ENCODE assay signal across 28 cellular contexts in the genomic region with DNA sequence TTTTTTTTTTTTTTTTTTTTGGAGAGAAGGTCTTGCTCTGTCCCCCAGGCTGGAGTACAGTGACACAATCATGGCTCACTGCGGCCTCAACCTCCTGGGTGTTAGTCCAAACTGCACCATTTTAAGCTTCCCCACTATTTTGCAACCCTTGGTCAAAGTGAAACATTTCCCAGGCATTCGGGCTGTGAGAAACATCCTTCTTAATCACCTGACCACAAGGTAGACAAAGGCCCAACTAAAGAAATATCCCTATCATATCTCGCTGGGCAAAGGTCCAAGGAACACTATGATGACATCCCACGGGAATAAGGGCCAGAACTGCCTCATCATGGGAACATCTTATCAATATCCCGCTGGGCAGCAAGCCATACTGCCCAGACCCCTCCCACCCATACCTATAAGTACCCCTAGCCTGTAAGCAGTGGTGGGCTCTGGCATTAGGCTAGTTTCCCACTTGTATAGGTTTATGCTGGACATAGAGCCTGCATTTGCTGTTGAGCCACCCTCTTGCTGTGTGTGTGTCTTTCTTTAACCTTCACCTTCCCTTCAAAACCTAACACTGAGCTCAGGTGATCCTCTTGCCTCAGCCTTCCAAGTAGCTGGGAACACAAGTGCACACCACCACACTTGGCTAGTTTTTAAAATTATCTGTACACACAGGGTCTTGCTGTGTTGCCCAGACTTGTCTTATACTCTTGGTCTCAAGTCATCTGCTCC.
DNase-seq lines count a peak whose midpoint lies in the region; ATAC-seq, FAIRE-seq and TF ChIP-seq lines count a peak whose summit lies in the region.
"Had no signal": no experiment of that assay in that cellular context is flagged by ENCODE, and none has a peak within 500 bp of the region (broad histone marks: within the 10 kb centered on the region; RNA-seq: fewer than 3 reads in every experiment).

No MANE protein-coding gene starts in this region.

- TF ChIP-seq POLR2A in HepG2 (IDR thresholded peaks at IDR 0.05; ENCODE audit: insufficient read depth in 1 of 2, low read depth in 2 of 2, low read length in 2 of 2), result no peak

- H3K36me3 Mint-ChIP-seq in Caco-2 (ENCODE audit: insufficient read depth, unreplicated experiment), result no peaks in the 10 kb centered on the region
- H3K36me3 Mint-ChIP-seq: activated naive CD8-positive, alpha-beta T cell treated with anti-CD3 and anti-CD28 coated beads, Interleukin-2, amount 10 ng/mL, durations not matched to agents 7 days and 5 days; memory B cell had no signal

- intact Hi-C loops in Caco-2 (cut with micrococcal nuclease; ENCODE audit: unreplicated experiment) (no loop called here), PC-3 (cut with micrococcal nuclease) (no loop called here), HepG2 (cut with micrococcal nuclease; ENCODE audit: unreplicated experiment) (no loop called here)

- H3K4me2 ChIP-seq in PC-3 (ENCODE audit: low read length) (0 out of 2 replicates have a peak overlapping the region, but pooled peaks have one; percentile 4), HepG2 (ENCODE audit: low read depth, low read length) (no peak overlapping the region; the same call in 1 of the 2 replicates)
- H3K4me2 ChIP-seq: GM23338 had no signal

- H3K36me3 ChIP-seq in Caco-2 (ENCODE audit: control insufficient read depth, insufficient read depth, low read length), result no peaks in the 10 kb centered on the region
- H3K36me3 ChIP-seq in PC-3 (ENCODE audit: low read depth, low read length), result no peaks in the 10 kb centered on the region
- H3K36me3 ChIP-seq in HepG2 (replicated peaks in 1 of 2; ENCODE audit: control insufficient read depth in 1 of 2, insufficient read depth in 2 of 2, low read length in 2 of 2), result no peaks in the 10 kb centered on the region
- H3K36me3 ChIP-seq: thoracic aorta had no signal

- H3K27me3 Mint-ChIP-seq in Caco-2 (ENCODE audit: insufficient read depth, unreplicated experiment), result no peaks in the 10 kb centered on the region
- H3K27me3 Mint-ChIP-seq: CD4-positive, alpha-beta T cell had no signal

- no peak for DNase-seq in Caco-2
- DNase-seq in PC-3, result peak; percentile 75
- DNase-seq in choroid plexus epithelial cell (ENCODE audit: low read depth), result peak; percentile 18
- DNase-seq in HepG2 (ENCODE audit: low spot score), result no peak
- DNase-seq in HUDEP-2 (lab: John Stamatoyannopoulos, UW; ENCODE audit: unreplicated experiment in 76 of 76), result no peak
- no peak for DNase-seq in OCI-M2 (lab: John Stamatoyannopoulos, UW; ENCODE audit: unreplicated experiment)
- DNase-seq: 8988T; activated effector memory CD4-positive, alpha-beta T cell treated with anti-CD3 and anti-CD28 coated beads, Interleukin-2, amount 50 U/mL, for 16 hours; activated naive CD8-positive, alpha-beta T cell treated with anti-CD3 and anti-CD28 coated beads, Interleukin-2, amount 10 ng/mL, durations not matched to agents 7 days and 5 days; activated T-cell treated with anti-CD3 and anti-CD28 coated beads for 4 hours; CD4-positive, alpha-beta T cell; EL; KBM-7; left colon; NCI-H1436; NCI-H2081 treated with DMSO at 0.1 percent for 48 hours; NCI-H774; right cardiac atrium; Right ventricle myocardium superior; stimulated activated CD4-positive, alpha-beta T cell treated with anti-CD3 and anti-CD28 coated beads, Interleukin-4, amount 100 ng/mL, for 4 hours; stimulated activated naive CD4-positive, alpha-beta T cell treated with Interleukin-2 at 50 U/mL for 16 hours had no signal

- H3K27me3 ChIP-seq in Caco-2 (replicated peaks; ENCODE audit: control insufficient read depth, insufficient read depth, low read length) (no peaks in the 10 kb centered on the region), PC-3 (ENCODE audit: low read length) (no peaks in the 10 kb centered on the region), HepG2 (ENCODE audit: control insufficient read depth in 1 of 2, insufficient read depth in 2 of 2, low read length in 2 of 2) (peaks cover 2 to 20% of the 10 kb centered on the region in 2 experiments; a peak in 3 of 5 replicates)

- BruUV-seq in Caco-2 (replicated peaks; lab: Mats Ljungman, UMichigan) (no TSS peak), PC-3 (replicated peaks; lab: Mats Ljungman, UMichigan) (no TSS peak), HepG2 (replicated peaks; lab: Mats Ljungman, UMichigan) (no TSS peak)

- H2AFZ ChIP-seq in PC-3 (ENCODE audit: low read length) (no peak overlapping the region), HepG2 (ENCODE audit: low read length) (no peak overlapping the region)
- H2AFZ ChIP-seq: GM23338, parathyroid adenoma had no signal

- H3K9me3 ChIP-seq in Caco-2 (no peaks in the 10 kb centered on the region; the same call in 1 of the 2 replicates), PC-3 (ENCODE audit: low read length) (no peaks in the 10 kb centered on the region), HepG2 (ENCODE audit: low read length) (no peaks in the 10 kb centered on the region)
- H3K9me3 ChIP-seq: thoracic aorta had no signal

- H3K9me3 Mint-ChIP-seq in Caco-2 (ENCODE audit: unreplicated experiment), result no peaks in the 10 kb centered on the region
- H3K9me3 Mint-ChIP-seq: activated naive CD8-positive, alpha-beta T cell treated with anti-CD3 and anti-CD28 coated beads, Interleukin-2, amount 10 ng/mL, durations not matched to agents 7 days and 5 days; CD4-positive, alpha-beta T cell; GM23338; memory B cell; neural crest cell had no signal

- H4K20me1 ChIP-seq in PC-3 (ENCODE audit: low read length) (no peaks in the 10 kb centered on the region), HepG2 (ENCODE audit: insufficient read depth, low read length) (no peaks in the 10 kb centered on the region)

- H3K79me2 ChIP-seq in PC-3 (ENCODE audit: low read length) (no peaks in the 10 kb centered on the region), HepG2 (ENCODE audit: insufficient read depth, low read length) (no peaks in the 10 kb centered on the region)
- H3K79me2 ChIP-seq: parathyroid adenoma had no signal

- POLR2A ChIA-PET in Caco-2 (lab: Charles Lee) (no interaction called here), PC-3 (lab: Charles Lee; ENCODE audit: unreplicated experiment) (no interaction called here), HepG2 (lab: Yijun Ruan, JAX) (no interaction called here)

- H3K4me1 ChIP-seq in Caco-2, result peaks cover 13% of the 10 kb centered on the region
- H3K4me1 ChIP-seq in PC-3 (ENCODE audit: insufficient read depth, low read length), result 0 out of 2 replicates have a peak, but pooled peaks cover 10% of the 10 kb centered on the region
- H3K4me1 ChIP-seq in HepG2 (ENCODE audit: insufficient read depth, low read length), result peaks cover 41% of the 10 kb centered on the region
- H3K4me1 ChIP-seq: parathyroid adenoma had no signal

- no peak overlapping the region for H3K9ac ChIP-seq in PC-3 (ENCODE audit: low read length)
- H3K9ac ChIP-seq in HepG2 (ENCODE audit: insufficient read depth, low read depth, low read length), result no peak overlapping the region
- H3K9ac ChIP-seq: parathyroid adenoma had no signal

- H3K27ac Mint-ChIP-seq in Caco-2 (ENCODE audit: unreplicated experiment), result peak overlapping the region; percentile 9
- H3K27ac Mint-ChIP-seq: activated naive CD8-positive, alpha-beta T cell treated with anti-CD3 and anti-CD28 coated beads, Interleukin-2, amount 10 ng/mL, durations not matched to agents 7 days and 5 days; CD4-positive, alpha-beta T cell; GM23338; memory B cell had no signal

- TF ChIP-seq CTCF in Caco-2 (IDR thresholded peaks at IDR 0.05; ENCODE audit: insufficient read depth in 1 of 2, low read depth in 1 of 2, low read length in 1 of 2, severe bottlenecking in 1 of 2, unreplicated experiment in 1 of 2) (no peak), PC-3 (conservative IDR thresholded peaks at IDR 0.05; ENCODE audit: low read depth, low read length) (no peak), choroid plexus epithelial cell (conservative IDR thresholded peaks at IDR 0.05; ENCODE audit: low read depth, low read length) (no peak), HepG2 (CRISPR knock-in tag; IDR thresholded peaks at IDR 0.05) (no peak)

- H3K27ac ChIP-seq in PC-3 (ENCODE audit: low read length) (no peak overlapping the region), HepG2 (ENCODE audit: extremely low read length, insufficient read depth, low read length) (no peak overlapping the region)
- H3K27ac ChIP-seq: parathyroid adenoma, thoracic aorta had no signal

- H3F3A ChIP-seq in PC-3 (ENCODE audit: low read length, unreplicated experiment), result no peaks in the 10 kb centered on the region

- no peak for ATAC-seq in PC-3
- no peak for ATAC-seq in HepG2
- no peak for ATAC-seq in HG02840 (IDR thresholded peaks at IDR 0.05; ENCODE audit: low FRiP score, unreplicated experiment)
- no peak for ATAC-seq in HG03469 (IDR thresholded peaks at IDR 0.05; ENCODE audit: unreplicated experiment)
- ATAC-seq: GM23338, left colon, right cardiac atrium had no signal

- TF ChIP-seq EP300 in HepG2 (IDR thresholded peaks at IDR 0.05; ENCODE audit: low read depth in 2 of 2, low read length in 2 of 2) (no peak; a peak in 1 of 4 replicates), HepG2 (CRISPR knock-in tag; IDR thresholded peaks at IDR 0.05; ENCODE audit: borderline replicate concordance) (no peak)

- no peak for TF ChIP-seq RAD21 in HepG2 (CRISPR knock-in tag; IDR thresholded peaks at IDR 0.05)

- H3K9me2 ChIP-seq in PC-3 (replicated peaks; ENCODE audit: low read length), result no peaks in the 10 kb centered on the region

- peak; percentile 46 for FAIRE-seq in HepG2 (lab: Jason Lieb, UNC)

- no peak overlapping the region for H3K4me3 Mint-ChIP-seq in Caco-2 (ENCODE audit: unreplicated experiment)
- H3K4me3 Mint-ChIP-seq: activated naive CD8-positive, alpha-beta T cell treated with anti-CD3 and anti-CD28 coated beads, Interleukin-2, amount 10 ng/mL, durations not matched to agents 7 days and 5 days; CD4-positive, alpha-beta T cell; GM23338; memory B cell; neural crest cell had no signal

- in situ Hi-C loops in HepG2 (cut with HindIII; ENCODE audit: extremely low pct_ligation_motif_present, low pct_unique_long_range_greater_than_20kb), result no loop called here

- CTCF ChIA-PET in Caco-2 (lab: Charles Lee) (no interaction called here), PC-3 (lab: Charles Lee) (no interaction called here), HepG2 (lab: Yijun Ruan, JAX; ENCODE audit: low intra/inter-chr PET ratio, low total read pairs) (no interaction called here)

- H3K4me3 ChIP-seq in Caco-2 (ENCODE audit: low read depth, low read length) (no peak overlapping the region), PC-3 (ENCODE audit: low read length) (no peak overlapping the region), choroid plexus epithelial cell (ENCODE audit: low read depth, low read length) (no peak overlapping the region), HepG2 (replicated peaks in 1 of 3; ENCODE audit: insufficient read depth in 1 of 3, low read depth in 2 of 3, low read length in 3 of 3) (no peak overlapping the region)
- H3K4me3 ChIP-seq: GM23338, thoracic aorta had no signal

- 0% methylated on average over 5 of the region's 5 CpGs for WGBS in HepG2 (ENCODE audit: low lambda C conversion rate)

- no peaks in the 10 kb centered on the region for H3K4me1 Mint-ChIP-seq in Caco-2 (ENCODE audit: low read depth, unreplicated experiment)
- H3K4me1 Mint-ChIP-seq: activated naive CD8-positive, alpha-beta T cell treated with anti-CD3 and anti-CD28 coated beads, Interleukin-2, amount 10 ng/mL, durations not matched to agents 7 days and 5 days; GM23338; memory B cell had no signal

Comparison
In these comparisons a context has a peak if more than half of its experiments do, and no peak if none do; other contexts are left out.
1. DNase-seq: peak in PC-3 (single experiment) and choroid plexus epithelial cell (single experiment); none in Caco-2 (0 of 2), HepG2 (single experiment), HUDEP-2 (0 of 76) and OCI-M2 (single experiment).